In genomic region chr2:189798312-189799029, GRCh38 we compare ENCODE assay signal across 9 cellular contexts. TPM values are rescaled to one million over a fixed set of nuclear protein-coding genes. Genes with fewer than 3 reads are reported as not detected.
A peak's percentile ranks its signal among the peaks of the same experiment; 100 is the strongest.
DNase-seq lines count a peak whose midpoint lies in the region; ATAC-seq lines count a peak whose summit lies in the region.
"Had no signal": no experiment of that assay in that cellular context is flagged by ENCODE, and none has a peak within 500 bp of the region (broad histone marks: within the 10 kb centered on the region; RNA-seq: fewer than 3 reads in every experiment).

No MANE protein-coding gene starts in this region.

- H2BK5ac ChIP-seq in neuronal stem cell (ENCODE audit: low read length) = no peak overlapping the region

- H2BK120ac ChIP-seq in neuronal stem cell (ENCODE audit: low read depth, low read length) = no peak overlapping the region

- DNase-seq in stimulated activated naive CD8-positive, alpha-beta T cell treated with anti-CD3 and anti-CD28 coated beads, Interleukin-15, amount 100 ng/mL, for 72 hours = no peak
- no peak for DNase-seq in stimulated activated naive CD8-positive, alpha-beta T cell treated with anti-CD3 and anti-CD28 coated beads, Interleukin-15, Interleukin-2, amounts not matched to agents 100 U/mL and 50 U/mL, for 24 hours
- DNase-seq in NCI-H446 (lab: John Stamatoyannopoulos, UW) = peak; percentile 13 to 37
- DNase-seq in cerebellar cortex (ENCODE audit: low spot score) = peak; percentile 72
- peak; percentile 44 for DNase-seq in midbrain (lab: John Stamatoyannopoulos, UW)
- DNase-seq in neuronal stem cell (ENCODE audit: low spot score) = no peak
- DNase-seq: upper lobe of left lung had no signal

- no peak overlapping the region for H4K91ac ChIP-seq in neuronal stem cell (ENCODE audit: low read depth, low read length, poor library complexity)

- H3K23ac ChIP-seq in neuronal stem cell (ENCODE audit: low read depth, low read length, poor library complexity) = no peak overlapping the region

- H2AFZ ChIP-seq in neuronal stem cell (ENCODE audit: low read length) = no peak overlapping the region

- no peak overlapping the region for H2BK15ac ChIP-seq in neuronal stem cell (ENCODE audit: low read length)

- no peaks in the 10 kb centered on the region for H3K9me3 Mint-ChIP-seq in stimulated activated naive CD8-positive, alpha-beta T cell treated with anti-CD3 and anti-CD28 coated beads, Interleukin-15, amount 100 ng/mL, for 72 hours

- no peaks in the 10 kb centered on the region for H3K4me1 Mint-ChIP-seq in stimulated activated naive CD8-positive, alpha-beta T cell treated with anti-CD3 and anti-CD28 coated beads, Interleukin-15, amount 100 ng/mL, for 72 hours

- H3K4me3 Mint-ChIP-seq in stimulated activated naive CD8-positive, alpha-beta T cell treated with anti-CD3 and anti-CD28 coated beads, Interleukin-15, amount 100 ng/mL, for 72 hours = no peak overlapping the region

- H3K4ac ChIP-seq in neuronal stem cell (ENCODE audit: low read length) = no peak overlapping the region

- no peaks in the 10 kb centered on the region for H3K27me3 Mint-ChIP-seq in stimulated activated naive CD8-positive, alpha-beta T cell treated with anti-CD3 and anti-CD28 coated beads, Interleukin-15, amount 100 ng/mL, for 72 hours

- WGBS in neuronal stem cell (ENCODE audit: extremely low coverage in 2 of 2, insufficient read length in 2 of 2, insufficient replicate concordance in 1 of 2), 2 donors = no CpG with 5 or more reads among the region's 4 CpGs

- no peak overlapping the region for H3K18ac ChIP-seq in neuronal stem cell (ENCODE audit: low read length)

- peaks cover 9 to 100% of the 10 kb centered on the region in 2 donors for H3K36me3 ChIP-seq in neuronal stem cell (replicated peaks in 1 of 2; ENCODE audit: control insufficient read depth in 2 of 2, insufficient read depth in 2 of 2, low read length in 2 of 2)

- no peak overlapping the region for H2BK12ac ChIP-seq in neuronal stem cell (ENCODE audit: low read length)

- peaks cover 0 to 2% of the 10 kb centered on the region in 2 donors for H3K4me1 ChIP-seq in neuronal stem cell (ENCODE audit: control insufficient read depth in 2 of 2, insufficient read depth in 1 of 2, low read depth in 1 of 2, low read length in 2 of 2)

- H3K27ac ChIP-seq in neuronal stem cell (replicated peaks; ENCODE audit: low read length) = no peak overlapping the region
- H3K27ac ChIP-seq: upper lobe of left lung had no signal

- no peak overlapping the region for H3K4me2 ChIP-seq in neuronal stem cell (ENCODE audit: insufficient read depth, low read length, poor library complexity, severe bottlenecking)

- H3K9me3 ChIP-seq in neuronal stem cell (replicated peaks in 1 of 2; ENCODE audit: control insufficient read depth in 2 of 2, insufficient read depth in 1 of 2, low read depth in 1 of 2, low read length in 2 of 2) = no peaks in the 10 kb centered on the region
- H3K9me3 ChIP-seq: upper lobe of left lung had no signal

- no peak overlapping the region for H4K8ac ChIP-seq in neuronal stem cell (ENCODE audit: low read depth, low read length)

- no peak overlapping the region for H3K4me3 ChIP-seq in neuronal stem cell (ENCODE audit: low read length in 2 of 2)
- H3K4me3 ChIP-seq: upper lobe of left lung had no signal

- H3K14ac ChIP-seq in neuronal stem cell (ENCODE audit: low read length) = no peak overlapping the region

- no peak overlapping the region for H3K27ac Mint-ChIP-seq in stimulated activated naive CD8-positive, alpha-beta T cell treated with anti-CD3 and anti-CD28 coated beads, Interleukin-15, amount 100 ng/mL, for 72 hours

- no peak overlapping the region for H3K9ac ChIP-seq in neuronal stem cell (ENCODE audit: low read depth, low read length, poor library complexity)

- no peaks in the 10 kb centered on the region for H3K27me3 ChIP-seq in neuronal stem cell (ENCODE audit: control insufficient read depth in 3 of 3, insufficient read depth in 3 of 3, low read depth in 1 of 3, low read length in 3 of 3)
- H3K27me3 ChIP-seq: upper lobe of left lung had no signal

- no peak overlapping the region for H2AK5ac ChIP-seq in neuronal stem cell (ENCODE audit: low read depth, low read length)

- peaks cover 1% of the 10 kb centered on the region for H3K79me1 ChIP-seq in neuronal stem cell (ENCODE audit: low read depth, low read length)

- peak; percentile 70 for ATAC-seq in stimulated activated naive CD8-positive, alpha-beta T cell treated with anti-CD3 and anti-CD28 coated beads, Interleukin-15, amount 100 ng/mL, for 72 hours
- ATAC-seq in stimulated activated naive CD8-positive, alpha-beta T cell treated with anti-CD3 and anti-CD28 coated beads, Interleukin-15, Interleukin-2, amounts not matched to agents 100 U/mL and 50 U/mL, for 24 hours = no peak
- ATAC-seq in HG02759 (IDR thresholded peaks at IDR 0.05; ENCODE audit: unreplicated experiment) (peak; percentile 83), HG03520 (IDR thresholded peaks at IDR 0.05; ENCODE audit: unreplicated experiment) (no peak)

RNA-seq across cellular contexts. Expression of gene PMS1, which starts 14.2 kb away (rescaled TPM):
- 42.0 TPM for polyA plus RNA-seq in neuronal stem cell (2013, experiment 1 of 2)
- polyA plus RNA-seq in neuronal stem cell (2013, experiment 2 of 2) = 41.4 TPM

RNA-seq across cellular contexts. Expression of gene ORMDL1, which starts 14.3 kb away (rescaled TPM):
- polyA plus RNA-seq in neuronal stem cell (2013, experiment 1 of 2) = 72.3 TPM
- polyA plus RNA-seq in neuronal stem cell (2013, experiment 2 of 2) = 75.0 TPM

RNA-seq across cellular contexts. Expression of gene OSGEPL1, which starts 35.9 kb away (rescaled TPM):
- polyA plus RNA-seq in neuronal stem cell (2013, experiment 1 of 2) = 17.6 TPM
- 18.8 TPM for polyA plus RNA-seq in neuronal stem cell (2013, experiment 2 of 2)

Comparison
In these comparisons a context has a peak if more than half of its experiments do, and no peak if none do; other contexts are left out.
1. ATAC-seq: peak in stimulated activated naive CD8-positive, alpha-beta T cell treated with anti-CD3 and anti-CD28 coated beads, Interleukin-15, amount 100 ng/mL, for 72 hours (single experiment) and HG02759 (single experiment); none in stimulated activated naive CD8-positive, alpha-beta T cell treated with anti-CD3 and anti-CD28 coated beads, Interleukin-15, Interleukin-2, amounts not matched to agents 100 U/mL and 50 U/mL, for 24 hours (single experiment) and HG03520 (single experiment).
2. DNase-seq: peak in NCI-H446 (2 of 2), cerebellar cortex (single experiment) and midbrain (single experiment); none in stimulated activated naive CD8-positive, alpha-beta T cell treated with anti-CD3 and anti-CD28 coated beads, Interleukin-15, amount 100 ng/mL, for 72 hours (0 of 2), stimulated activated naive CD8-positive, alpha-beta T cell treated with anti-CD3 and anti-CD28 coated beads, Interleukin-15, Interleukin-2, amounts not matched to agents 100 U/mL and 50 U/mL, for 24 hours (single experiment) and neuronal stem cell (single experiment).